Comparison of ENCODE assay signal across 28 cellular contexts in the genomic region with DNA sequence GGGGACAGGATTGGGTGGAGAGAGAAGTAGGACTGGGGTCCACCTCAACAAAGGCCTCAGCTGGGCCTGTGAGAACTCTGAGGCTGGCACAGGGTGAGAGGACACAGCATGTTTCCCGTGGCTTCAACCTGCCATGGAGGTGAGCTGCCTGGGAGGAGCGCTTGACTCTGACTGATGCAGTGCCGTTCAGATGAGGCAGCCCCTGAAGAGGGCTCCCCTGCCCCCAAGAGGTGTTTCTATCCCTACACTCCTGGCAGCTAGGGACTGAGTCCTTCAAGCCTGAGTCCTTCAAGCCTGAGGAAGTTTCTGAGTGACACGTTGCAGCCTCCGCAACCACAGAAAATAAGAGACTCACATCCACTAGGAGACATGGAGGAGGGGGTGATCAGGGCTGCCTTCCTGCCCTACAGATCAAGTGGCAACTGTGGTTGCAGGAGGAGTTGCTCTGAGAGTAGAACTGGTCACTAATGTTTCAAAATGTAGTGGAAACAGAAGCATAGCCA.
"Had no signal": no experiment of that assay in that cellular context is flagged by ENCODE, and none has a peak within 500 bp of the region (broad histone marks: within the 10 kb centered on the region; RNA-seq: fewer than 3 reads in every experiment).

No MANE protein-coding gene starts in this region.

- H3K36me3 Mint-ChIP-seq: activated CD4-positive, alpha-beta memory T cell treated with anti-CD3 and anti-CD28 coated beads for 36 hours; activated naive CD4-positive, alpha-beta T cell treated with anti-CD3 and anti-CD28 coated beads, Interleukin-2, amount 10 ng/mL, durations not matched to agents 7 days and 5 days; activated naive CD8-positive, alpha-beta T cell treated with anti-CD3 and anti-CD28 coated beads, Interleukin-2, amount 10 ng/mL, durations not matched to agents 7 days and 5 days; natural killer cell had no signal

- H3K4me3 ChIP-seq: coronary artery, dorsolateral prefrontal cortex, gastroesophageal sphincter, left lung, lower lobe of right lung, prostate gland, transverse colon, uterus had no signal

- H3K4me3 Mint-ChIP-seq: activated CD4-positive, alpha-beta memory T cell treated with anti-CD3 and anti-CD28 coated beads for 36 hours; activated CD4-positive, alpha-beta T cell treated with anti-CD3 and anti-CD28 coated beads, Interleukin-2, amount 10 ng/mL, durations not matched to agents 24 days and 14 days; activated naive CD4-positive, alpha-beta T cell treated with anti-CD3 and anti-CD28 coated beads, Interleukin-2, amount 10 ng/mL, durations not matched to agents 7 days and 5 days; activated naive CD8-positive, alpha-beta T cell treated with anti-CD3 and anti-CD28 coated beads, Interleukin-2, amount 10 ng/mL, durations not matched to agents 7 days and 5 days; activated T-cell treated with anti-CD3 and anti-CD28 coated beads, Interleukin-2, amount 50 U/mL, for 24 hours; effector memory CD8-positive, alpha-beta T cell; natural killer cell had no signal

- H3K4me1 ChIP-seq: gastroesophageal sphincter, left lung, lower lobe of right lung, prostate gland, transverse colon, uterus had no signal

- DNase-seq: activated CD4-positive, alpha-beta memory T cell treated with anti-CD3 and anti-CD28 coated beads for 36 hours; activated CD4-positive, alpha-beta T cell treated with anti-CD3 and anti-CD28 coated beads, Interleukin-2, amount 10 ng/mL, durations not matched to agents 24 days and 14 days; activated CD4-positive, CD25-positive, alpha-beta regulatory T cell treated with anti-CD3 and anti-CD28 coated beads, Interleukin-2, amount 50 U/mL, for 72 hours; activated CD8-positive, alpha-beta memory T cell treated with anti-CD3 and anti-CD28 coated beads, Interleukin-2, amount 50 U/mL, for 48 hours; activated gamma-delta T cell; activated naive CD4-positive, alpha-beta T cell treated with anti-CD3 and anti-CD28 coated beads, Interleukin-2, amount 10 ng/mL, durations not matched to agents 7 days and 5 days; activated naive CD8-positive, alpha-beta T cell treated with anti-CD3 and anti-CD28 coated beads, Interleukin-2, amount 10 ng/mL, durations not matched to agents 7 days and 5 days; activated T-cell treated with anti-CD3 and anti-CD28 coated beads, Interleukin-2, amount 50 U/mL, for 24 hours; brain microvascular endothelial cell; dorsolateral prefrontal cortex; effector memory CD8-positive, alpha-beta T cell; hypothalamus; left lung; lower lobe of right lung; mesenchymal stem cell; natural killer cell; retina; stimulated activated CD4-positive, alpha-beta T cell treated with anti-CD3 and anti-CD28 coated beads, Interleukin-15, amount 100 ng/mL, for 24 hours; stimulated activated CD4-positive, alpha-beta T cell treated with anti-CD3 and anti-CD28 coated beads, Interleukin-2, amount 100 ng/mL, for 24 hours; stimulated activated naive CD4-positive, alpha-beta T cell treated with Interleukin-2 at 50 U/mL for 16 hours; T-helper 1 cell; transverse colon; uterus; WERI-Rb-1 had no signal

- H3K9me3 ChIP-seq: gastroesophageal sphincter, left lung, lower lobe of right lung, neutrophil, prostate gland, transverse colon, uterus had no signal

- H3K27ac Mint-ChIP-seq: activated CD4-positive, alpha-beta memory T cell treated with anti-CD3 and anti-CD28 coated beads for 36 hours; activated CD4-positive, alpha-beta T cell treated with anti-CD3 and anti-CD28 coated beads, Interleukin-2, amount 10 ng/mL, durations not matched to agents 24 days and 14 days; activated naive CD4-positive, alpha-beta T cell treated with anti-CD3 and anti-CD28 coated beads, Interleukin-2, amount 10 ng/mL, durations not matched to agents 7 days and 5 days; activated naive CD8-positive, alpha-beta T cell treated with anti-CD3 and anti-CD28 coated beads, Interleukin-2, amount 10 ng/mL, durations not matched to agents 7 days and 5 days; activated T-cell treated with anti-CD3 and anti-CD28 coated beads, Interleukin-2, amount 50 U/mL, for 24 hours; effector memory CD8-positive, alpha-beta T cell; natural killer cell had no signal

- H3K27me3 ChIP-seq: brain microvascular endothelial cell, dorsolateral prefrontal cortex, gastroesophageal sphincter, left lung, neutrophil, transverse colon, uterus had no signal

- H3K27ac ChIP-seq: brain microvascular endothelial cell, coronary artery, dorsolateral prefrontal cortex, gastroesophageal sphincter, left lung, lower lobe of right lung, neutrophil, prostate gland, transverse colon, uterus, WERI-Rb-1 had no signal

- H3K9me3 Mint-ChIP-seq: activated CD4-positive, alpha-beta memory T cell treated with anti-CD3 and anti-CD28 coated beads for 36 hours; activated CD4-positive, alpha-beta T cell treated with anti-CD3 and anti-CD28 coated beads, Interleukin-2, amount 10 ng/mL, durations not matched to agents 24 days and 14 days; activated naive CD4-positive, alpha-beta T cell treated with anti-CD3 and anti-CD28 coated beads, Interleukin-2, amount 10 ng/mL, durations not matched to agents 7 days and 5 days; activated naive CD8-positive, alpha-beta T cell treated with anti-CD3 and anti-CD28 coated beads, Interleukin-2, amount 10 ng/mL, durations not matched to agents 7 days and 5 days; activated T-cell treated with anti-CD3 and anti-CD28 coated beads, Interleukin-2, amount 50 U/mL, for 24 hours; effector memory CD8-positive, alpha-beta T cell; natural killer cell had no signal

- H3K4me1 Mint-ChIP-seq: activated CD4-positive, alpha-beta T cell treated with anti-CD3 and anti-CD28 coated beads, Interleukin-2, amount 10 ng/mL, durations not matched to agents 24 days and 14 days; activated naive CD4-positive, alpha-beta T cell treated with anti-CD3 and anti-CD28 coated beads, Interleukin-2, amount 10 ng/mL, durations not matched to agents 7 days and 5 days; activated naive CD8-positive, alpha-beta T cell treated with anti-CD3 and anti-CD28 coated beads, Interleukin-2, amount 10 ng/mL, durations not matched to agents 7 days and 5 days; natural killer cell had no signal

- H3K36me3 ChIP-seq: brain microvascular endothelial cell, gastroesophageal sphincter, left lung, neutrophil, prostate gland, transverse colon, uterus, WERI-Rb-1 had no signal

- ATAC-seq: effector memory CD8-positive, alpha-beta T cell; gastroesophageal sphincter; left lung; lower lobe of right lung; natural killer cell had no signal
